In the genomic region with DNA sequence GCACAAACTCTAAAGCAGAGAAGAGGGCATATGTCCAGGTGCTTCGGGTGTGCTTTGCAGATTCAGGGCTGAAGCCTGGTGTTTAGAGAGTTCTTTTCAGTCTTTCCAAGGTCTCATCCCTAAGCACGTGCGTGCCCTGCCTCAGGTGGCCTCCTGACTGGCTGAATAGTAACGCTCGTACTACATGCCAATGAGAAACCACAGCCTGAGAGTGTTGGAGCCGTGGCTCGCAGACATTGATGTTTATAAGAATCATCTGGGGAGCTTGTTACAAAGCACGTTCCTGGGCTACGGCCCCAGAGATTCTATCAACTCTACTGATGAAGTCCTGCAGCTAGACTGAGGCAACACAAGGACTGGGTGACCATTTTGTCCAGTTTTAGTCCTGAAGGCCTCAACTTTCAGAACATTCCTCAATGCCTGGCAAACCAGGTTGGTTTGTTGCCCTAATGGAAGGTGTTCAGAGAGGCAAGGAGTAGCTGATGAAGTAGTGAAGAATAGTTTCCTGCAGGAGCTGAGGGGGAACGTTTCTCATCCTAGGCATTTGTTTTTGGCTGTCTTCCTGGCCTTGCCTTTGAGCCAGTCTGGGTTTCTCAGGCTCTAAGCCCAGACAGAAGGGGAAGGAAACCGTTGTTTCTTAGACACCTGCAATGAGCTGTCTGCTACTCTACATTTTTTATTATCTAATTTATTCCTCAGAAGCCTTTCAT, we compare ENCODE assay signal across 25 cellular contexts. TPM values are rescaled to one million over a fixed set of nuclear protein-coding genes. Genes with fewer than 3 reads are reported as not detected.
"Had no signal": no experiment of that assay in that cellular context is flagged by ENCODE, and none has a peak within 500 bp of the region (broad histone marks: within the 10 kb centered on the region; RNA-seq: fewer than 3 reads in every experiment).

No MANE protein-coding gene starts in this region.

- H3K27ac ChIP-seq: heart right ventricle, lower lobe of right lung, testis had no signal

- DNase-seq: activated CD4-positive, alpha-beta T cell treated with anti-CD3 and anti-CD28 coated beads for 1 hour; activated CD4-positive, alpha-beta T cell treated with anti-CD3 and anti-CD28 coated beads, Interleukin-2, amount 50 U/mL, for 1 hour; activated CD8-positive, alpha-beta memory T cell treated with anti-CD3 and anti-CD28 coated beads, Interleukin-2, amount 50 U/mL, for 4 hours; activated CD8-positive, alpha-beta T cell treated with anti-CD3 and anti-CD28 coated beads, Interleukin-2, amount 10 ng/mL, durations not matched to agents 7 days and 5 days; activated T-cell treated with anti-CD3 and anti-CD28 coated beads, Interleukin-2, amount 50 U/mL, for 24 hours; aorta; effector memory CD4-positive, alpha-beta T cell; heart right ventricle; islet precursor cell; left cardiac atrium; lower lobe of right lung; naive B cell; nucleus accumbens; sigmoid colon; stimulated activated CD4-positive, alpha-beta T cell treated with anti-CD3 and anti-CD28 coated beads, Interleukin-2, amount 100 ng/mL, for 48 hours; stimulated activated naive CD4-positive, alpha-beta T cell; T-helper 1 cell; testis; trophoblast cell had no signal

- H3K4me3 ChIP-seq: heart right ventricle, lower lobe of right lung, sigmoid colon, smooth muscle cell, testis had no signal

- ATAC-seq: activated CD8-positive, alpha-beta T cell treated with anti-CD3 and anti-CD28 coated beads, Interleukin-2, amount 10 ng/mL, durations not matched to agents 7 days and 5 days; activated naive CD4-positive, alpha-beta T cell treated with anti-CD3 and anti-CD28 coated beads, Interleukin-2, amount 50 U/mL, for 72 hours; activated T-helper 17 cell treated with anti-CD3 and anti-CD28 coated beads, Interleukin-2, amount 50 U/mL, for 72 hours; esophagus mucosa; heart right ventricle; left cardiac atrium; lower lobe of right lung had no signal

- H3K36me3 ChIP-seq: heart right ventricle, lower lobe of right lung, sigmoid colon had no signal

- H3K4me2 ChIP-seq: smooth muscle cell had no signal

- H3K9me3 ChIP-seq: heart right ventricle, lower lobe of right lung, sigmoid colon, testis had no signal

- H3K27me3 ChIP-seq: heart right ventricle, sigmoid colon, testis had no signal

RNA-seq across cellular contexts. Expression of a gene that starts 31.5 kb away (rescaled TPM):
- total RNA-seq: dermis microvascular lymphatic vessel endothelial cell had no signal
- polyA plus RNA-seq: neural cell had no signal

RNA-seq across cellular contexts. Expression of a gene that starts 60.0 kb away (rescaled TPM):
- total RNA-seq: activated CD8-positive, alpha-beta T cell treated with anti-CD3 and anti-CD28 coated beads, Interleukin-2, amount 10 ng/mL, durations not matched to agents 7 days and 5 days; dermis microvascular lymphatic vessel endothelial cell; smooth muscle cell had no signal
- polyA plus RNA-seq: neural cell had no signal
